ENCODE assay signal across 8 cellular contexts in the genomic region with DNA sequence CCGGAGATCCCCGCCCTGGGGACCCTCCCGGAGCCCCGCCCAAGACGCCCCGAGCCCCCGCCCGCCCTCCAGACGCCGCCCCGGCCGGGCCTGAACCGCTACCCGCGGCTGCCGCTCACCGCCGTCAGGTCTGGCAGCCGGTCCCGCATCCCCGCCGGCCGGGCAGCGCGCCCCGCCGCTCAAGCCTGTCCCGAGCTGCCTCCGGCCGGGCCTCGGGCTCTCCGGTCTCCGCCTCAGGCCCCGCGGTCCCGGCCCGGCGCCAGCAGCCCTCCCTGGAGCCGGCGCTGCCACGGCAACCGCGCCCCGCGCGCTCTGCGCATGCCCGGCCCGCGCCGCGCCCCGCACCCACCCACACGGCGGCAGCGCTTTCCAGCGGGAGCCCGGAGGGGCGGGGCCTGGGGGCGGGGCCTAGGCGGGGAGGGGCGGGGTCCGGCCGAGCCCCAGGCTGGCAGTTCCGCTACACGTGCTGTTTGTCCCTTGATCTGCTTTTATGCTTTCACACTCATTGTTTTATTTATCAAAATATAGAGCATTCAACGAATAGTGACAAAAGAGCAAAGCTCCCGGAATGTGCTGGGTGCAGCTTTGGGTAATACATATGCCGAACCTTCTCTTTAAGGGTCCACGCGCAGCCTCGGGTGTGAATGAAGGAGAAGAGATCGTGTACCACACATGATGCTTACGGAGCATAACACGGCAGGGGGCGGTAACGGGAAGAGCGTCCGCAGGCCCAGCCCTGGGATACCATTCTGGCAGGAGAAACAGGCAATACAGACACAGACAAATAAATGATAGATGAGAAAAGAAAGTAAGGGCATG. TPM values are rescaled to one million over a fixed set of nuclear protein-coding genes. Genes with fewer than 3 reads are reported as not detected.
A peak's percentile ranks its signal among the peaks of the same experiment; 100 is the strongest.
DNase-seq lines count a peak whose midpoint lies in the region; ATAC-seq, FAIRE-seq and TF ChIP-seq lines count a peak whose summit lies in the region.

TSS of gene STX2 (minus strand) at position 300 of the 819 bp plus-strand sequence. CDS start at position 149, 151 bp downstream.

- TF ChIP-seq POLR2A in GM12891 (IDR thresholded peaks at IDR 0.05; ENCODE audit: low read depth, low read length) (no peak), adrenal gland (IDR thresholded peaks at IDR 0.05) (peak; percentile 22 to 26), prostate gland (IDR thresholded peaks at IDR 0.05) (no peak)

- H3K27ac ChIP-seq in adrenal gland: peak within 1 kb of the TSS in 3 of 5 donors; percentile 55 to 68 (median 57)
- peak within 1 kb of the TSS; percentile 56 to 69 for H3K27ac ChIP-seq in prostate gland
- H3K27ac ChIP-seq in upper lobe of right lung: peak within 1 kb of the TSS; percentile 78

- H3K36me3 ChIP-seq in adrenal gland (replicated peaks in 1 of 2) (no peaks in the 10 kb centered on the region), prostate gland (no peaks in the 10 kb centered on the region), upper lobe of right lung (no peaks in the 10 kb centered on the region)

- peak; percentile 90 for DNase-seq in GM12891 (ENCODE audit: insufficient read length, low spot score)
- DNase-seq in NCI-H1105 treated with DMSO at 0.1 percent for 48 hours (lab: John Stamatoyannopoulos, UW): peak; percentile 77
- DNase-seq in adrenal gland: peak; percentile 84 to 94 (median 89)
- DNase-seq in left cardiac atrium: peak; percentile 90
- DNase-seq in prostate gland (ENCODE audit: low spot score): peak; percentile 70
- DNase-seq in upper lobe of right lung: peak; percentile 93

- H3K4me1 ChIP-seq in adrenal gland (replicated peaks in 1 of 2): peaks cover 9 to 21% of the 10 kb centered on the region in 2 donors
- H3K4me1 ChIP-seq in prostate gland (replicated peaks): no peaks in the 10 kb centered on the region
- peaks cover 5% of the 10 kb centered on the region for H3K4me1 ChIP-seq in upper lobe of right lung

- peak; percentile 90 for ATAC-seq in HG02642 (IDR thresholded peaks at IDR 0.05; ENCODE audit: poor library complexity, unreplicated experiment)
- peak; percentile 97 to 99 for ATAC-seq in left cardiac atrium
- ATAC-seq in upper lobe of right lung: peak; percentile 98

- H3K9me3 ChIP-seq in adrenal gland (replicated peaks in 1 of 3): no peaks in the 10 kb centered on the region
- no peaks in the 10 kb centered on the region for H3K9me3 ChIP-seq in prostate gland
- no peaks in the 10 kb centered on the region for H3K9me3 ChIP-seq in upper lobe of right lung

- TF ChIP-seq CTCF in adrenal gland (IDR thresholded peaks at IDR 0.05) (peak in 4 of 6 experiments; percentile 18 to 39 (median 32)), prostate gland (IDR thresholded peaks at IDR 0.05) (peak in 1 of 4 experiments; percentile 6), upper lobe of right lung (IDR thresholded peaks at IDR 0.05) (peak; percentile 35)

- WGBS in adrenal gland, 4 donors: 0 to 2% (median 0%) methylated on average over 15 to 79 of the region's 79 CpGs
- WGBS in prostate gland: under 1% methylated on average over 55 of the region's 79 CpGs

- H3K4me3 ChIP-seq in adrenal gland (peak within 1 kb of the TSS in 3 of 4 donors; percentile 56 to 98 (median 84)), prostate gland (peak within 1 kb of the TSS; percentile 76 to 77), upper lobe of right lung (peak within 1 kb of the TSS; percentile 79)

- FAIRE-seq in GM12891 (lab: Jason Lieb, UNC): peak; percentile 61

- intact Hi-C loops in T-helper 1 cell treated with Interleukin-12 subunit alpha and Interleukin-12 subunit beta and Interleukin-4 antibody, amounts not matched to agents 30 ng/mL and 1 ng/mL, for 36 hours (cut with micrococcal nuclease): loop anchor here (1.0 to 5.0 kb wide), 6 partner anchors 12 to 1110 kb away; partner anchors contain the start of gene EP400
- intact Hi-C loops in adrenal gland (cut with DNase I): no loop called here
- intact Hi-C loops in left cardiac atrium (cut with DNase I): loop anchor here in 1 of 2 donors (5.0 kb wide), 1 partner anchor 33 kb away; the partner anchor contains the start of gene RAN
- intact Hi-C loops in prostate gland (cut with DNase I): loop anchor here (2.0 kb wide), 1 partner anchor 32 kb away; no protein-coding TSS in a partner anchor
- intact Hi-C loops in upper lobe of right lung (cut with DNase I): no loop called here

- H3K27me3 ChIP-seq in adrenal gland: no peaks in the 10 kb centered on the region
- H3K27me3 ChIP-seq in prostate gland (replicated peaks; ENCODE audit: insufficient read depth): no peaks in the 10 kb centered on the region
- no peaks in the 10 kb centered on the region for H3K27me3 ChIP-seq in upper lobe of right lung

TF ChIP-seq in GM12891, 5 proteins besides CTCF, POLR2A, EP300 and RAD21:
- TF ChIP-seq POLR2AphosphoS5 (IDR thresholded peaks at IDR 0.05; ENCODE audit: low read depth, low read length): no peak
- TF ChIP-seq PAX5 (IDR thresholded peaks at IDR 0.05; ENCODE audit: insufficient read depth, low read length, severe bottlenecking): no peak
- no peak for TF ChIP-seq POU2F2 (IDR thresholded peaks at IDR 0.05; ENCODE audit: low read depth, low read length)
- TF ChIP-seq TAF1 (IDR thresholded peaks at IDR 0.05; ENCODE audit: low read depth, low read length): no peak
- no peak for TF ChIP-seq SPI1 (IDR thresholded peaks at IDR 0.05; ENCODE audit: low read depth, low read length)

RNA-seq across cellular contexts. Expression of gene STX2, which starts in this region (rescaled TPM):
- 3.3 TPM for polyA plus RNA-seq in GM12891 (2012; ENCODE audit: low read depth, missing spikeins)
- total RNA-seq in T-helper 1 cell treated with Interleukin-12 subunit alpha and Interleukin-12 subunit beta and Interleukin-4 antibody, amounts not matched to agents 30 ng/mL and 1 ng/mL, for 36 hours: 19.5 and 20.8 TPM in 2 replicates
- 10 to 100 TPM in 7 of 8 donors, 1 to 10 TPM in 1; 8.3 to 23.8 (median 12.5) TPM for total RNA-seq in adrenal gland
- 10 to 100 TPM; 11.7 to 20.5 (median 19.6) TPM for polyA plus RNA-seq in adrenal gland
- 10 to 100 TPM; 19.1 to 34.4 TPM for total RNA-seq in left cardiac atrium
- total RNA-seq in prostate gland: 10 to 100 TPM in 1 of 2 donors, 1 to 10 TPM in 1; 5.3 to 11.5 TPM
- total RNA-seq in upper lobe of right lung: 23.6 TPM

Comparison
In these comparisons a context has a peak if more than half of its experiments do, and no peak if none do; other contexts are left out.
1. Peak in every context shown above with its lines: DNase-seq, ATAC-seq, H3K4me3 ChIP-seq and H3K27ac ChIP-seq.
2. POLR2A ChIP-seq: peak in adrenal gland (2 of 2); none in GM12891 (single experiment) and prostate gland (single experiment).
3. intact Hi-C loops: an anchor here in T-helper 1 cell treated with Interleukin-12 subunit alpha and Interleukin-12 subunit beta and Interleukin-4 antibody, amounts not matched to agents 30 ng/mL and 1 ng/mL, for 36 hours (1.0 to 5.0 kb wide) and prostate gland (2.0 kb wide); none called in adrenal gland and upper lobe of right lung.